In genomic region chr5:113171520-113171919, GRCh38 we compare ENCODE assay signal across 21 cellular contexts.
"Had no signal": no experiment of that assay in that cellular context is flagged by ENCODE, and none has a peak within 500 bp of the region (broad histone marks: within the 10 kb centered on the region; RNA-seq: fewer than 3 reads in every experiment).

No MANE protein-coding gene starts in this region.

- H3K27ac ChIP-seq: HL-60, PC-9, Peyer's patch, SJCRH30, SK-N-MC had no signal

- H3K4me2 ChIP-seq: PC-9 had no signal

- H3K4me3 ChIP-seq: PC-9, Peyer's patch, SJCRH30, SK-N-MC had no signal

- ATAC-seq: Right ventricle myocardium inferior had no signal

- H3K9me3 ChIP-seq: Peyer's patch, SJCRH30 had no signal

- H2AFZ ChIP-seq: PC-9 had no signal

- H3K36me3 ChIP-seq: Peyer's patch, SJCRH30 had no signal

- DNase-seq: KBM-7; NCI-H1092; NCI-H1105 treated with DMSO at 0.1 percent for 48 hours; NCI-H1417 treated with DMSO at 0.1 percent for 48 hours; NCI-H146; NCI-H1694 treated with DMSO at 0.1 percent for 48 hours; NCI-H1930; NCI-H2081; NCI-H2107; NCI-H226; NCI-H510A; NCI-H774; NK-92 treated with Interleukin-12 subunit alpha and Interleukin-12 subunit beta, amount 100 ng/mL, for 24 hours; OCI-M1; PC-9; Peyer's patch; SHP77 treated with DMSO at 0.1 percent for 48 hours; SJCRH30 had no signal

- H3K4me1 ChIP-seq: Peyer's patch had no signal

- H3K27me3 ChIP-seq: Peyer's patch, SJCRH30 had no signal
